In the genomic region with DNA sequence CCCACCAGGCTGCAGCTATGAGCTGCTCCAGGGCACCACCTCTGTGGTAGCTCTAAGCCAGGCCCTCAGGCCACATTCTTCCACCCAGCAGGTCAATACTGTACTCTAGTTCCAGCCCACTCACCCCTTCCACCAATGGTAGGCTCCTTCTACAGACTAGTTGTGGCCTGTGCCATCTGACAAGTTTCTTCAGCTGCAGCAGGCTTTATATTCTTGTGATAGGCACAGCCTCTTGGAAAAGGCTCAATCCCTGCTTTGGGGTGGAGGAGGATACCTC, we compare ENCODE assay signal across 10 cellular contexts. TPM values are rescaled to one million over a fixed set of nuclear protein-coding genes. Genes with fewer than 3 reads are reported as not detected.
DNase-seq lines count a peak whose midpoint lies in the region; ATAC-seq and TF ChIP-seq lines count a peak whose summit lies in the region.
"Had no signal": no experiment of that assay in that cellular context is flagged by ENCODE, and none has a peak within 500 bp of the region (broad histone marks: within the 10 kb centered on the region; RNA-seq: fewer than 3 reads in every experiment).

No MANE protein-coding gene starts in this region.

- no peak overlapping the region for H3K4ac ChIP-seq in IMR-90 (ENCODE audit: low read depth, low read length)

- H2BK20ac ChIP-seq in IMR-90 (ENCODE audit: low read depth, low read length): no peak overlapping the region

- in situ Hi-C loops in IMR-90 (cut with MboI; ENCODE audit: low sequenced_read_pairs): no loop called here

- TF ChIP-seq CTCF in IMR-90 (conservative IDR thresholded peaks at IDR 0.05; ENCODE audit: low read depth, low read length) (no peak), endodermal cell (conservative IDR thresholded peaks at IDR 0.05) (no peak)

- TF ChIP-seq RAD21 in IMR-90 (IDR thresholded peaks at IDR 0.05; ENCODE audit: low read length): no peak

- H3K56ac ChIP-seq in IMR-90 (ENCODE audit: extremely low read depth, insufficient read depth, low read length): no peak overlapping the region

- POLR2A ChIA-PET in IMR-90 (lab: Charles Lee; ENCODE audit: unreplicated experiment): interaction anchor here (0.6 kb wide), 1 partner anchor 83 kb away, joined by 4 read pairs; no protein-coding TSS in a partner anchor

- no peak overlapping the region for H4K8ac ChIP-seq in IMR-90 (ENCODE audit: low read depth in 2 of 2, low read length in 2 of 2)

- H3K36me3 ChIP-seq in IMR-90 (ENCODE audit: control insufficient read depth, insufficient read depth, low read length): peaks cover 3% of the 10 kb centered on the region; the same call in 1 of the 2 replicates
- no peaks in the 10 kb centered on the region for H3K36me3 ChIP-seq in endodermal cell (ENCODE audit: control insufficient read depth, insufficient read depth, low read length)
- H3K36me3 ChIP-seq: breast epithelium, left ventricle myocardium inferior had no signal

- intact Hi-C loops in IMR-90 (cut with micrococcal nuclease): no loop called here

- H3K4me2 ChIP-seq in IMR-90 (ENCODE audit: low read depth, low read length): no peak overlapping the region
- H3K4me2 ChIP-seq: GM23338 had no signal

- H3K9ac ChIP-seq in IMR-90 (ENCODE audit: low read depth, low read length) (no peak overlapping the region), endodermal cell (ENCODE audit: extremely low read depth, low read length, poor library complexity, severe bottlenecking) (no peak overlapping the region)

- H2AK5ac ChIP-seq in IMR-90 (ENCODE audit: low read depth, low read length): no peak overlapping the region

- CTCF ChIA-PET in IMR-90 (lab: Yijun Ruan, JAX): no interaction called here

- H3K79me1 ChIP-seq in IMR-90 (ENCODE audit: low read depth in 1 of 2, low read length in 2 of 2): peaks cover 21 to 38% of the 10 kb centered on the region in 2 experiments

- H3K4me3 Mint-ChIP-seq in natural killer cell treated with Interleukin-12 subunit alpha and Interleukin-12 subunit beta and Interleukin-15 and Interleukin-18, amount 100 ng/mL, for 72 hours: no peak overlapping the region
- no peak overlapping the region for H3K4me3 Mint-ChIP-seq in endodermal cell
- H3K4me3 Mint-ChIP-seq: GM23338 had no signal

- no peaks in the 10 kb centered on the region for H3K9me3 Mint-ChIP-seq in natural killer cell treated with Interleukin-12 subunit alpha and Interleukin-12 subunit beta and Interleukin-15 and Interleukin-18, amount 100 ng/mL, for 72 hours
- H3K9me3 Mint-ChIP-seq in endodermal cell: peaks cover 15% of the 10 kb centered on the region

- no peak overlapping the region for H3K23ac ChIP-seq in IMR-90 (ENCODE audit: low read depth, low read length)

- peak overlapping the region in 1 of 2 donors; percentile 72 for H3K27ac Mint-ChIP-seq in natural killer cell treated with Interleukin-12 subunit alpha and Interleukin-12 subunit beta and Interleukin-15 and Interleukin-18, amount 100 ng/mL, for 72 hours
- H3K27ac Mint-ChIP-seq in endodermal cell: no peak overlapping the region
- H3K27ac Mint-ChIP-seq: GM23338 had no signal

- no peaks in the 10 kb centered on the region for H3K27me3 Mint-ChIP-seq in natural killer cell treated with Interleukin-12 subunit alpha and Interleukin-12 subunit beta and Interleukin-15 and Interleukin-18, amount 100 ng/mL, for 72 hours
- no peaks in the 10 kb centered on the region for H3K27me3 Mint-ChIP-seq in endodermal cell (ENCODE audit: insufficient read depth)

- H3K4me1 Mint-ChIP-seq in natural killer cell treated with Interleukin-12 subunit alpha and Interleukin-12 subunit beta and Interleukin-15 and Interleukin-18, amount 100 ng/mL, for 72 hours (ENCODE audit: low read depth in 2 of 2): peaks cover 61 to 63% of the 10 kb centered on the region in 2 donors
- H3K4me1 Mint-ChIP-seq in endodermal cell: no peaks in the 10 kb centered on the region

- H4K91ac ChIP-seq in IMR-90 (ENCODE audit: insufficient read depth, low read depth, low read length): no peak overlapping the region

- H3K4me3 ChIP-seq in IMR-90 (ENCODE audit: insufficient read depth, low read depth, low read length) (no peak overlapping the region), endodermal cell (ENCODE audit: low read length) (no peak overlapping the region)
- H3K4me3 ChIP-seq: breast epithelium, GM23338, left ventricle myocardium inferior had no signal

- no TSS peak for BruUV-seq in IMR-90 (replicated peaks; lab: Mats Ljungman, UMichigan)

- no peak overlapping the region for H2AK9ac ChIP-seq in IMR-90 (replicated peaks; ENCODE audit: low read depth, low read length, poor library complexity)

- H3K9me3 ChIP-seq in IMR-90 (ENCODE audit: control insufficient read depth, insufficient read depth, low read length) (no peaks in the 10 kb centered on the region), endodermal cell (ENCODE audit: control insufficient read depth, low read length) (no peaks in the 10 kb centered on the region)

- ATAC-seq in GM19328 (IDR thresholded peaks at IDR 0.05; ENCODE audit: unreplicated experiment) (peak; percentile 50), HG02759 (IDR thresholded peaks at IDR 0.05; ENCODE audit: unreplicated experiment) (peak; percentile 74), IMR-90 (ENCODE audit: low read depth) (peak; percentile 53; the same call in 1 of the 2 replicates)
- ATAC-seq in natural killer cell treated with Interleukin-12 subunit alpha and Interleukin-12 subunit beta and Interleukin-15 and Interleukin-18, amount 100 ng/mL, for 72 hours: peak; percentile 27 to 67

- H2BK120ac ChIP-seq in IMR-90 (ENCODE audit: low read depth, low read length): no peak overlapping the region

- no peak overlapping the region for H3K14ac ChIP-seq in IMR-90 (replicated peaks; ENCODE audit: low read depth, low read length)

- H4K5ac ChIP-seq in IMR-90 (ENCODE audit: low read depth, low read length): no peak overlapping the region

- no peaks in the 10 kb centered on the region for H3K27me3 ChIP-seq in IMR-90 (ENCODE audit: control insufficient read depth, insufficient read depth, low read length)
- H3K27me3 ChIP-seq in endodermal cell (ENCODE audit: control insufficient read depth, insufficient read depth, low read length, poor library complexity, severe bottlenecking): no peaks in the 10 kb centered on the region
- H3K27me3 ChIP-seq: breast epithelium had no signal

- no peak overlapping the region for H2BK15ac ChIP-seq in IMR-90 (ENCODE audit: low read depth, low read length)

- no peak overlapping the region for H2BK5ac ChIP-seq in IMR-90 (ENCODE audit: low read depth, low read length, poor library complexity, severe bottlenecking)

- no peak overlapping the region for H3K27ac ChIP-seq in IMR-90 (ENCODE audit: insufficient read depth, low read length)
- no peak overlapping the region for H3K27ac ChIP-seq in endodermal cell (ENCODE audit: low read depth, low read length)
- H3K27ac ChIP-seq: breast epithelium, left ventricle myocardium inferior had no signal

- TF ChIP-seq POLR2A in IMR-90 (IDR thresholded peaks at IDR 0.05; ENCODE audit: low read depth, low read length): no peak

- no peaks in the 10 kb centered on the region for H3K36me3 Mint-ChIP-seq in natural killer cell treated with Interleukin-12 subunit alpha and Interleukin-12 subunit beta and Interleukin-15 and Interleukin-18, amount 100 ng/mL, for 72 hours
- peaks cover 13% of the 10 kb centered on the region for H3K36me3 Mint-ChIP-seq in endodermal cell (ENCODE audit: low read depth)

- DNase-seq in IMR-90: no peak
- DNase-seq in natural killer cell treated with Interleukin-12 subunit alpha and Interleukin-12 subunit beta and Interleukin-15 and Interleukin-18, amount 100 ng/mL, for 72 hours (ENCODE audit: low spot score): no peak
- DNase-seq in endodermal cell: no peak
- DNase-seq in GM03348 (ENCODE audit: low spot score): no peak
- no peak for DNase-seq in stimulated activated CD4-positive, alpha-beta T cell treated with anti-CD3 and anti-CD28 coated beads, Interleukin-1b, Interleukin-23, amount 100 ng/mL, for 48 hours
- DNase-seq: left ventricle myocardium inferior had no signal

- H4K20me1 ChIP-seq in IMR-90 (ENCODE audit: insufficient read depth, low read length): peaks cover 18% of the 10 kb centered on the region

- H3K18ac ChIP-seq in IMR-90 (ENCODE audit: low read depth, low read length): no peak overlapping the region

- H3K4me1 ChIP-seq in IMR-90 (ENCODE audit: control insufficient read depth, insufficient read depth, low read length) (no peaks in the 10 kb centered on the region), endodermal cell (ENCODE audit: control insufficient read depth, insufficient read depth, low read length) (no peaks in the 10 kb centered on the region)
- H3K4me1 ChIP-seq: breast epithelium had no signal

- no peak overlapping the region for H2AFZ ChIP-seq in IMR-90 (replicated peaks; ENCODE audit: low read length, poor library complexity)
- H2AFZ ChIP-seq: GM23338 had no signal

- peaks cover 8% of the 10 kb centered on the region for H3K9me1 ChIP-seq in IMR-90 (ENCODE audit: insufficient read depth, low read length)

- dilution Hi-C loops in IMR-90 (cut with HindIII; ENCODE audit: low sequenced_read_pairs, unreplicated experiment): no loop called here

TF ChIP-seq in IMR-90, 13 proteins besides CTCF, POLR2A, EP300 and RAD21 (continues in another document):
- TF ChIP-seq, protein P1, sequence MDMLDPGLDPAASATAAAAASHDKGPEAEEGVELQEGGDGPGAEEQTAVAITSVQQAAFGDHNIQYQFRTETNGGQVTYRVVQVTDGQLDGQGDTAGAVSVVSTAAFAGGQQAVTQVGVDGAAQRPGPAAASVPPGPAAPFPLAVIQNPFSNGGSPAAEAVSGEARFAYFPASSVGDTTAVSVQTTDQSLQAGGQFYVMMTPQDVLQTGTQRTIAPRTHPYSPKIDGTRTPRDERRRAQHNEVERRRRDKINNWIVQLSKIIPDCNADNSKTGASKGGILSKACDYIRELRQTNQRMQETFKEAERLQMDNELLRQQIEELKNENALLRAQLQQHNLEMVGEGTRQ (IDR thresholded peaks at IDR 0.05; ENCODE audit: low read depth, low read length): no peak
- TF ChIP-seq RCOR1 (IDR thresholded peaks at IDR 0.05; ENCODE audit: insufficient replicate concordance, low read length) (no peak), BHLHE40 (IDR thresholded peaks at IDR 0.05; ENCODE audit: low read depth, low read length) (no peak), SMC3 (IDR thresholded peaks at IDR 0.05; ENCODE audit: low read depth, low read length) (no peak), RFX5 (IDR thresholded peaks at IDR 0.05; ENCODE audit: low read depth, low read length) (no peak), NFE2L2 (IDR thresholded peaks at IDR 0.05; ENCODE audit: low read depth, low read length) (no peak), MAFK (IDR thresholded peaks at IDR 0.05; ENCODE audit: low read depth, low read length) (no peak), FOS (IDR thresholded peaks at IDR 0.05; ENCODE audit: low read depth, low read length) (no peak)

RNA-seq across cellular contexts. Expression of gene MICU2, which starts 8.5 kb away (rescaled TPM):
- 14.9 and 29.2 TPM in 2 replicates for total RNA-seq in IMR-90 (2012; rRNA removed)
- 23.0 and 25.0 TPM in 2 replicates for polyA plus RNA-seq in IMR-90 (2012; rRNA removed)
- 19.2 and 36.9 TPM in 2 replicates for polyA plus RNA-seq in IMR-90 (2012; cell fraction: cytosol; rRNA removed)
- polyA plus RNA-seq in IMR-90 (2012; cell fraction: nucleus; rRNA removed; ENCODE audit: low replicate concordance): 33.4 and 42.3 TPM in 2 replicates
- 10 to 100 TPM; 30.5 to 35.0 TPM for total RNA-seq in natural killer cell treated with Interleukin-12 subunit alpha and Interleukin-12 subunit beta and Interleukin-15 and Interleukin-18, amount 100 ng/mL, for 72 hours
- 10 to 100 TPM; 39.1 to 45.7 TPM for total RNA-seq in endodermal cell
- 57.6 TPM for polyA plus RNA-seq in endodermal cell (2013, experiment 1 of 2)
- polyA plus RNA-seq in endodermal cell (2013, experiment 2 of 2): 55.8 TPM
